8 cellular contexts compared by ENCODE assay signal in the genomic region with DNA sequence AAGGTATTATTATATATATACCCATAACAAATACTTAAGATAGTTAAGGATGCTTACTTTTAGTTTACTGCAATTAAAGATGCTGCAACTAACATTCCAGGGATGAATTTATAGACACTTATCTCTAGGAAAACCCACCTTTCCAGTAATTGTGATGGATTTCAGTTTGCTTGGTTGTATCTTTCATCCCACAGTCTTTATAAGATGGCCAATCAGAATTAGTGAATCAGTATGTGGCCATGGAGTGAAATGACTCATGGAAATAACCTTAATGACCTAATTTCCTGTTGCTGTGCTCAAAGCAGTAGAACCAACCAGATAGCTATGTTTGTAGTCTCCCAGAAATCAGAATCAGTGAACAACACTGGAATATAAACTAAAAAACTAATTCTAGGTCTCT. TPM values are rescaled to one million over a fixed set of nuclear protein-coding genes. Genes with fewer than 3 reads are reported as not detected.
DNase-seq lines count a peak whose midpoint lies in the region; TF ChIP-seq lines count a peak whose summit lies in the region.

No MANE protein-coding gene starts in this region.

- in situ Hi-C loops in GM13976 (cut with MboI; ENCODE audit: low sequenced_read_pairs, unreplicated experiment), result no loop called here

- intact Hi-C loops in esophagus muscularis mucosa (cut with DNase I), result no loop called here

- H3K27me3 ChIP-seq in iPS-18a (ENCODE audit: control insufficient read depth, insufficient read depth, low read length) (no peaks in the 10 kb centered on the region), esophagus muscularis mucosa (no peaks in the 10 kb centered on the region)

- TF ChIP-seq EP300 in esophagus muscularis mucosa (IDR thresholded peaks at IDR 0.05), result no peak

- TF ChIP-seq POLR2A in esophagus muscularis mucosa (IDR thresholded peaks at IDR 0.05; ENCODE audit: low read depth), result no peak

- CTCF ChIA-PET in GM10248 (lab: Yijun Ruan, JAX), result no interaction called here
- CTCF ChIA-PET in HEK293 (lab: Yijun Ruan, JAX), result no interaction called here
- CTCF ChIA-PET in RWPE1 (lab: Yijun Ruan, JAX), result no interaction called here

- no peak overlapping the region for H3K9ac ChIP-seq in iPS-18a (ENCODE audit: low read length)

- no peak overlapping the region for H3K27ac ChIP-seq in HEK293 (ENCODE audit: extremely low read depth, low read depth, low read length)
- H3K27ac ChIP-seq in RWPE1, result no peak overlapping the region
- peak overlapping the region; percentile 15 for H3K27ac ChIP-seq in iPS-18a (ENCODE audit: low read length)
- H3K27ac ChIP-seq in esophagus muscularis mucosa (replicated peaks in 1 of 4), result no peak overlapping the region

- H3K9me3 ChIP-seq in HEK293 (ENCODE audit: control insufficient read depth, insufficient read depth, low read depth, low read length), result no peaks in the 10 kb centered on the region; the same call in 1 of the 2 replicates
- H3K9me3 ChIP-seq in iPS-18a (ENCODE audit: control insufficient read depth, low read depth, low read length), result peaks cover 5% of the 10 kb centered on the region
- H3K9me3 ChIP-seq in esophagus muscularis mucosa, result no peaks in the 10 kb centered on the region

- DNase-seq in GM10248 (ENCODE audit: extremely low spot score), result peak; percentile 5
- DNase-seq in RWPE1 (ENCODE audit: low spot score), result peak; percentile 50
- DNase-seq in GM13976 (ENCODE audit: low spot score), result no peak
- DNase-seq in esophagus muscularis mucosa (ENCODE audit: extremely low spot score), result no peak
- no peak for DNase-seq in NCI-H2029 (lab: John Stamatoyannopoulos, UW)
- DNase-seq in activated CD4-positive, CD25-positive, alpha-beta regulatory T cell (lab: John Stamatoyannopoulos, UW), result no peak

- no peak overlapping the region for H3K4me3 ChIP-seq in HEK293 (ENCODE audit: low read depth, low read length)
- no peak overlapping the region for H3K4me3 ChIP-seq in iPS-18a (ENCODE audit: low read length)
- no peak overlapping the region for H3K4me3 ChIP-seq in esophagus muscularis mucosa

- no peaks in the 10 kb centered on the region for H3K4me1 ChIP-seq in HEK293 (ENCODE audit: control insufficient read depth, insufficient read depth, low read length)
- peaks cover 6% of the 10 kb centered on the region for H3K4me1 ChIP-seq in iPS-18a (ENCODE audit: control insufficient read depth, low read depth, low read length)
- no peaks in the 10 kb centered on the region for H3K4me1 ChIP-seq in esophagus muscularis mucosa

- POLR2A ChIA-PET in GM10248 (lab: Yijun Ruan, JAX), result no interaction called here
- POLR2A ChIA-PET in HEK293 (lab: Yijun Ruan, JAX), result no interaction called here
- POLR2A ChIA-PET in RWPE1 (lab: Yijun Ruan, JAX; ENCODE audit: low non-redundant PET), result no interaction called here

- H3K36me3 ChIP-seq in HEK293 (ENCODE audit: control insufficient read depth in 2 of 2, insufficient read depth in 1 of 2, low read length in 2 of 2) (peaks cover 0 to 14% of the 10 kb centered on the region in 2 experiments; a peak in 2 of 3 replicates), iPS-18a (ENCODE audit: control insufficient read depth, low read depth, low read length) (peaks cover 12% of the 10 kb centered on the region), esophagus muscularis mucosa (peaks cover 0 to 14% (median 4%) of the 10 kb centered on the region in 4 donors)

- TF ChIP-seq CTCF in GM10248 (IDR thresholded peaks at IDR 0.05; ENCODE audit: control extremely low read depth, extremely low read depth, low read depth, missing control alignments) (no peak), HEK293 (tag by site-specific recombination; IDR thresholded peaks at IDR 0.05) (no peak), RWPE1 (conservative IDR thresholded peaks at IDR 0.05; ENCODE audit: low read depth) (no peak), GM13976 (IDR thresholded peaks at IDR 0.05; ENCODE audit: borderline replicate concordance, control extremely low read depth, extremely low read depth, insufficient read depth, missing control alignments) (no peak), esophagus muscularis mucosa (IDR thresholded peaks at IDR 0.05) (no peak)

TF ChIP-seq in HEK293, 187 proteins besides CTCF, POLR2A, EP300 and RAD21:
- TF ChIP-seq, protein P1, sequence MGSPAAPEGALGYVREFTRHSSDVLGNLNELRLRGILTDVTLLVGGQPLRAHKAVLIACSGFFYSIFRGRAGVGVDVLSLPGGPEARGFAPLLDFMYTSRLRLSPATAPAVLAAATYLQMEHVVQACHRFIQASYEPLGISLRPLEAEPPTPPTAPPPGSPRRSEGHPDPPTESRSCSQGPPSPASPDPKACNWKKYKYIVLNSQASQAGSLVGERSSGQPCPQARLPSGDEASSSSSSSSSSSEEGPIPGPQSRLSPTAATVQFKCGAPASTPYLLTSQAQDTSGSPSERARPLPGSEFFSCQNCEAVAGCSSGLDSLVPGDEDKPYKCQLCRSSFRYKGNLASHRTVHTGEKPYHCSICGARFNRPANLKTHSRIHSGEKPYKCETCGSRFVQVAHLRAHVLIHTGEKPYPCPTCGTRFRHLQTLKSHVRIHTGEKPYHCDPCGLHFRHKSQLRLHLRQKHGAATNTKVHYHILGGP (tag by site-specific recombination; IDR thresholded peaks at IDR 0.05), result 0 out of 2 replicates have a peak, but pooled peaks have one; percentile 62
- no peak for TF ChIP-seq ZNF791 (tag by site-specific recombination; IDR thresholded peaks at IDR 0.05)
- no peak for TF ChIP-seq ZNF214 (tag by site-specific recombination; IDR thresholded peaks at IDR 0.05; ENCODE audit: borderline replicate concordance)
- TF ChIP-seq, protein P2, sequence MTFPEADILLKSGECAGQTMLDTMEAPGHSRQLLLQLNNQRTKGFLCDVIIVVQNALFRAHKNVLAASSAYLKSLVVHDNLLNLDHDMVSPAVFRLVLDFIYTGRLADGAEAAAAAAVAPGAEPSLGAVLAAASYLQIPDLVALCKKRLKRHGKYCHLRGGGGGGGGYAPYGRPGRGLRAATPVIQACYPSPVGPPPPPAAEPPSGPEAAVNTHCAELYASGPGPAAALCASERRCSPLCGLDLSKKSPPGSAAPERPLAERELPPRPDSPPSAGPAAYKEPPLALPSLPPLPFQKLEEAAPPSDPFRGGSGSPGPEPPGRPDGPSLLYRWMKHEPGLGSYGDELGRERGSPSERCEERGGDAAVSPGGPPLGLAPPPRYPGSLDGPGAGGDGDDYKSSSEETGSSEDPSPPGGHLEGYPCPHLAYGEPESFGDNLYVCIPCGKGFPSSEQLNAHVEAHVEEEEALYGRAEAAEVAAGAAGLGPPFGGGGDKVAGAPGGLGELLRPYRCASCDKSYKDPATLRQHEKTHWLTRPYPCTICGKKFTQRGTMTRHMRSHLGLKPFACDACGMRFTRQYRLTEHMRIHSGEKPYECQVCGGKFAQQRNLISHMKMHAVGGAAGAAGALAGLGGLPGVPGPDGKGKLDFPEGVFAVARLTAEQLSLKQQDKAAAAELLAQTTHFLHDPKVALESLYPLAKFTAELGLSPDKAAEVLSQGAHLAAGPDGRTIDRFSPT (tag by site-specific recombination; IDR thresholded peaks at IDR 0.05), result no peak
- TF ChIP-seq ZNF629 (tag by site-specific recombination; IDR thresholded peaks at IDR 0.05), result 0 out of 2 replicates have a peak, but pooled peaks have one; percentile 19
- TF ChIP-seq ZSCAN30 (tag by site-specific recombination; IDR thresholded peaks at IDR 0.05), result no peak
- TF ChIP-seq, protein P3, sequence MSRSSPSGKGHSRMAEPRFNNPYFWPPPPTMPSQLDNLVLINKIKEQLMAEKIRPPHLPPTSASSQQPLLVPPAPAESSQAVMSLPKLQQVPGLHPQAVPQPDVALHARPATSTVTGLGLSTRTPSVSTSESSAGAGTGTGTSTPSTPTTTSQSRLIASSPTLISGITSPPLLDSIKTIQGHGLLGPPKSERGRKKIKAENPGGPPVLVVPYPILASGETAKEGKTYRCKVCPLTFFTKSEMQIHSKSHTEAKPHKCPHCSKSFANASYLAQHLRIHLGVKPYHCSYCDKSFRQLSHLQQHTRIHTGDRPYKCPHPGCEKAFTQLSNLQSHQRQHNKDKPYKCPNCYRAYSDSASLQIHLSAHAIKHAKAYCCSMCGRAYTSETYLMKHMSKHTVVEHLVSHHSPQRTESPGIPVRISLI (tag by site-specific recombination; IDR thresholded peaks at IDR 0.05), result no peak
- TF ChIP-seq ZNF623 (tag by site-specific recombination; IDR thresholded peaks at IDR 0.05), result no peak
- no peak for TF ChIP-seq ZNF157 (tag by site-specific recombination; IDR thresholded peaks at IDR 0.05)
- TF ChIP-seq, protein P4, sequence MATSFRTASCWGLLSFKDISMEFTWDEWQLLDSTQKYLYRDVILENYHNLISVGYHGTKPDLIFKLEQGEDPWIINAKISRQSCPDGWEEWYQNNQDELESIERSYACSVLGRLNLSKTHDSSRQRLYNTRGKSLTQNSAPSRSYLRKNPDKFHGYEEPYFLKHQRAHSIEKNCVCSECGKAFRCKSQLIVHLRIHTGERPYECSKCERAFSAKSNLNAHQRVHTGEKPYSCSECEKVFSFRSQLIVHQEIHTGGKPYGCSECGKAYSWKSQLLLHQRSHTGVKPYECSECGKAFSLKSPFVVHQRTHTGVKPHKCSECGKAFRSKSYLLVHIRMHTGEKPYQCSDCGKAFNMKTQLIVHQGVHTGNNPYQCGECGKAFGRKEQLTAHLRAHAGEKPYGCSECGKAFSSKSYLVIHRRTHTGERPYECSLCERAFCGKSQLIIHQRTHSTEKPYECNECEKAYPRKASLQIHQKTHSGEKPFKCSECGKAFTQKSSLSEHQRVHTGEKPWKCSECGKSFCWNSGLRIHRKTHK (tag by site-specific recombination; IDR thresholded peaks at IDR 0.05), result no peak
TF ChIP-seq in HEK293: peak in this region for 2.

RNA-seq across cellular contexts. Expression of a gene that starts 26.4 kb away (rescaled TPM):
- 10 to 100 TPM in 3 of 4 donors, 1 to 10 TPM in 1; 9.4 to 15.4 (median 10.4) TPM for total RNA-seq in esophagus muscularis mucosa

RNA-seq across cellular contexts. Expression of a gene that starts 26.7 kb away (rescaled TPM):
- total RNA-seq in esophagus muscularis mucosa, result 1 to 10 TPM in 1 of 4 donors, under 1 TPM in 3; 0.33 to 1.3 (median 0.85) TPM

Comparison
In these comparisons a context has a peak if more than half of its experiments do, and no peak if none do; other contexts are left out.
1. DNase-seq: peak in GM10248 (single experiment) and RWPE1 (single experiment); none in GM13976 (single experiment), esophagus muscularis mucosa (single experiment), NCI-H2029 (single experiment) and activated CD4-positive, CD25-positive, alpha-beta regulatory T cell (0 of 4).